Comparison of ENCODE assay signal across 18 cellular contexts in the genomic region with DNA sequence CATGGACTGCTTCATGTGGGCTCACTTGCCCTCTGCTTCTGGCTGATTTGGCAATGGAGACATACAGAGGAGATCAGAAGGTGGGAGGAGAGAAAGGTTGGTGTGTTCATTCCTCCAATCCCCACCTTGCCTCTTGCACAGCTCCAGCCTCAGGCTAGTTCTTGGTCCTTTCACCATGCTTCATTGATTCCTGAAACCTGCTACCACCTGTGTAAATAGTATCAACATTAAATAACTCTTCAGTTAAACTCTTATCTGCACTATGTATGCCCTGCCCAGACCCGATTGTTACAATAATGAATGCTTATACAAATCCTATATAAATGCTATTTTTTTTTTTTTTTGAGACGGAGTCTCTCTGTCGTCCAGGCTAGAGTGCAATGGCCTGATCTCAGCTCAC.
DNase-seq lines count a peak whose midpoint lies in the region; ATAC-seq and TF ChIP-seq lines count a peak whose summit lies in the region.
"Had no signal": no experiment of that assay in that cellular context is flagged by ENCODE, and none has a peak within 500 bp of the region (broad histone marks: within the 10 kb centered on the region; RNA-seq: fewer than 3 reads in every experiment).

No MANE protein-coding gene starts in this region.

- peak; percentile 61 for DNase-seq in DMS79 (lab: John Stamatoyannopoulos, UW)
- peak; percentile 57 for DNase-seq in NCI-H1436 treated with DMSO at 0.1 percent for 48 hours (lab: John Stamatoyannopoulos, UW)
- peak; percentile 99 for DNase-seq in NCI-H748 (lab: John Stamatoyannopoulos, UW; ENCODE audit: unreplicated experiment)
- DNase-seq in left colon: no peak
- no peak for DNase-seq in HT-29 (ENCODE audit: low spot score)
- DNase-seq in HFFc6: no peak
- DNase-seq in left lobe of liver (ENCODE audit: low spot score): no peak
- DNase-seq: activated T-cell treated with anti-CD3 and anti-CD28 coated beads, Interleukin-2, amount 50 U/mL, for 48 hours; COR-L47; GDM1; hippocampal formation; kidney; NCI-H2227 treated with DMSO at 0.1 percent for 48 hours; nephron progenitor cell; spleen; T-helper 2 cell had no signal

- no peak for TF ChIP-seq CTCF in HFFc6 (IDR thresholded peaks at IDR 0.05)

- peaks cover 2% of the 10 kb centered on the region for H3K4me1 Mint-ChIP-seq in HFFc6 (ENCODE audit: low read depth)

- H3K27me3 Mint-ChIP-seq in HFFc6 (ENCODE audit: insufficient read depth): peaks cover 8% of the 10 kb centered on the region
- H3K27me3 Mint-ChIP-seq: activated naive CD4-positive, alpha-beta T cell treated with anti-CD3 and anti-CD28 coated beads, Interleukin-2, amount 50 U/mL, for 24 hours had no signal

- no peaks in the 10 kb centered on the region for H3K36me3 Mint-ChIP-seq in HFFc6 (ENCODE audit: low read depth)
- H3K36me3 Mint-ChIP-seq: activated naive CD4-positive, alpha-beta T cell treated with anti-CD3 and anti-CD28 coated beads, Interleukin-2, amount 50 U/mL, for 24 hours had no signal

- no peak overlapping the region for H3K4me3 Mint-ChIP-seq in HFFc6
- H3K4me3 Mint-ChIP-seq: activated naive CD4-positive, alpha-beta T cell treated with anti-CD3 and anti-CD28 coated beads, Interleukin-2, amount 50 U/mL, for 24 hours; nephron progenitor cell had no signal

- H3K9me3 Mint-ChIP-seq in HFFc6: no peaks in the 10 kb centered on the region
- H3K9me3 Mint-ChIP-seq: activated naive CD4-positive, alpha-beta T cell treated with anti-CD3 and anti-CD28 coated beads, Interleukin-2, amount 50 U/mL, for 24 hours; nephron progenitor cell had no signal

- no peak overlapping the region for H3K27ac Mint-ChIP-seq in HFFc6
- H3K27ac Mint-ChIP-seq: activated naive CD4-positive, alpha-beta T cell treated with anti-CD3 and anti-CD28 coated beads, Interleukin-2, amount 50 U/mL, for 24 hours; nephron progenitor cell had no signal

- intact Hi-C loops in left colon (cut with DNase I, micrococcal nuclease): no loop called here

- peak; percentile 85 for ATAC-seq in left colon
- no peak for ATAC-seq in left lobe of liver
- ATAC-seq in GM21576 (IDR thresholded peaks at IDR 0.05; ENCODE audit: unreplicated experiment): no peak

Comparison
In these comparisons a context has a peak if more than half of its experiments do, and no peak if none do; other contexts are left out.
1. DNase-seq: peak in DMS79 (single experiment), NCI-H1436 treated with DMSO at 0.1 percent for 48 hours (single experiment) and NCI-H748 (single experiment); none in left colon (0 of 2), HT-29 (single experiment), HFFc6 (single experiment) and left lobe of liver (single experiment).